21 cellular contexts compared by ENCODE assay signal in genomic region chr11:88363004-88363403, GRCh38. TPM values are rescaled to one million over a fixed set of nuclear protein-coding genes. Genes with fewer than 3 reads are reported as not detected.
DNase-seq lines count a peak whose midpoint lies in the region; ATAC-seq, FAIRE-seq and TF ChIP-seq lines count a peak whose summit lies in the region.
"Had no signal": no experiment of that assay in that cellular context is flagged by ENCODE, and none has a peak within 500 bp of the region (broad histone marks: within the 10 kb centered on the region; RNA-seq: fewer than 3 reads in every experiment).

No MANE protein-coding gene starts in this region.

- no peaks in the 10 kb centered on the region for H3K79me2 ChIP-seq in HepG2 (ENCODE audit: insufficient read depth, low read length)
- H3K79me2 ChIP-seq in K562 (ENCODE audit: control insufficient read depth, insufficient read depth, low read length): no peaks in the 10 kb centered on the region
- no peaks in the 10 kb centered on the region for H3K79me2 ChIP-seq in smooth muscle cell (ENCODE audit: low read depth)

- no TSS peak for BruUV-seq in HepG2 (replicated peaks; lab: Mats Ljungman, UMichigan)
- BruUV-seq in K562 (replicated peaks; lab: Mats Ljungman, UMichigan): no TSS peak

- H3K36me3 Mint-ChIP-seq in T-cell: no peaks in the 10 kb centered on the region
- H3K36me3 Mint-ChIP-seq in stimulated activated naive B cell treated with anti-CD40 and anti-IgM and Interleukin-4, amounts not matched to agents 10 μg/mL and 1 μg/mL and 100 μg/mL, for 72 hours: no peaks in the 10 kb centered on the region

- H3K27me3 ChIP-seq in HepG2 (ENCODE audit: control insufficient read depth in 1 of 2, insufficient read depth in 2 of 2, low read length in 2 of 2) (no peaks in the 10 kb centered on the region), right lobe of liver (no peaks in the 10 kb centered on the region), K562 (ENCODE audit: control insufficient read depth in 2 of 2, insufficient read depth in 2 of 2, low read length in 2 of 2) (no peaks in the 10 kb centered on the region), smooth muscle cell (ENCODE audit: low read depth) (no peaks in the 10 kb centered on the region)

- no peak for ATAC-seq in HepG2
- no peak for ATAC-seq in right lobe of liver
- peak; percentile 70 for ATAC-seq in K562
- ATAC-seq in T-cell (replicated peaks in 1 of 4): no peak
- ATAC-seq in stimulated activated naive B cell treated with anti-CD40 and anti-IgM and Interleukin-4, amounts not matched to agents 10 μg/mL and 1 μg/mL and 100 μg/mL, for 72 hours (replicated peaks): no peak
- ATAC-seq: A549, Right ventricle myocardium inferior had no signal

- H3K4me3 ChIP-seq in HepG2 (replicated peaks in 1 of 3; ENCODE audit: insufficient read depth in 1 of 3, low read depth in 2 of 3, low read length in 3 of 3) (no peak overlapping the region), right lobe of liver (no peak overlapping the region), K562 (no peak overlapping the region), smooth muscle cell (no peak overlapping the region)
- H3K4me3 ChIP-seq: A549, SK-N-MC had no signal

- no peaks in the 10 kb centered on the region for H3K27me3 Mint-ChIP-seq in T-cell
- no peaks in the 10 kb centered on the region for H3K27me3 Mint-ChIP-seq in stimulated activated naive B cell treated with anti-CD40 and anti-IgM and Interleukin-4, amounts not matched to agents 10 μg/mL and 1 μg/mL and 100 μg/mL, for 72 hours

- H4K20me1 ChIP-seq in HepG2 (ENCODE audit: insufficient read depth, low read length) (no peaks in the 10 kb centered on the region), K562 (replicated peaks; ENCODE audit: control insufficient read depth, insufficient read depth, low read length) (no peaks in the 10 kb centered on the region), smooth muscle cell (ENCODE audit: low read depth) (no peaks in the 10 kb centered on the region)

- 3% methylated on average over 1 of the region's 1 CpG for WGBS in HepG2 (ENCODE audit: low lambda C conversion rate)
- WGBS in right lobe of liver (ENCODE audit: insufficient coverage, low coverage, low lambda C conversion rate, missing lambda C conversion rate): 50% methylated on average over 1 of the region's 1 CpG
- 0% methylated on average over 1 of the region's 1 CpG for WGBS in K562 (ENCODE audit: insufficient coverage, low coverage, missing lambda C conversion rate)
- 39% methylated on average over 1 of the region's 1 CpG for WGBS in smooth muscle cell (ENCODE audit: low lambda C conversion rate)

- H3K4me2 ChIP-seq in HepG2 (ENCODE audit: low read depth, low read length) (no peak overlapping the region), K562 (ENCODE audit: insufficient read depth, low read length) (no peak overlapping the region), smooth muscle cell (peak overlapping the region; percentile 33)
- H3K4me2 ChIP-seq: A549 had no signal

- no peaks in the 10 kb centered on the region for H3K9me3 ChIP-seq in HepG2 (ENCODE audit: low read length)
- H3K9me3 ChIP-seq in right lobe of liver: no peaks in the 10 kb centered on the region
- H3K9me3 ChIP-seq in K562 (replicated peaks; ENCODE audit: control insufficient read depth, insufficient read depth, low read depth, low read length): no peaks in the 10 kb centered on the region
- no peaks in the 10 kb centered on the region for H3K9me3 ChIP-seq in smooth muscle cell (replicated peaks; ENCODE audit: low read depth)
- H3K9me3 ChIP-seq: A549 had no signal

- H3K9me1 ChIP-seq in K562 (ENCODE audit: control insufficient read depth, insufficient read depth, low read length): no peaks in the 10 kb centered on the region

- no peak for TF ChIP-seq CTCF in HepG2 (CRISPR knock-in tag; IDR thresholded peaks at IDR 0.05)
- TF ChIP-seq CTCF in right lobe of liver (IDR thresholded peaks at IDR 0.05): no peak
- TF ChIP-seq CTCF in K562 (IDR thresholded peaks at IDR 0.05 in 2 of 3, conservative IDR thresholded peaks at IDR 0.05 in 1 of 3; ENCODE audit: insufficient read depth in 2 of 3, low read depth in 1 of 3, low read length in 3 of 3): no peak
- TF ChIP-seq CTCF in smooth muscle cell (IDR thresholded peaks at IDR 0.05; ENCODE audit: borderline replicate concordance, insufficient read depth, poor library complexity, severe bottlenecking): no peak

- H3K27ac ChIP-seq in HepG2 (ENCODE audit: extremely low read length, insufficient read depth, low read length) (no peak overlapping the region), right lobe of liver (no peak overlapping the region), K562 (ENCODE audit: extremely low read depth, low read depth, low read length) (no peak overlapping the region), smooth muscle cell (ENCODE audit: low read depth) (peak overlapping the region; percentile 34)
- H3K27ac ChIP-seq: A549, C4-2B, HL-60, SK-N-MC had no signal

- peaks cover 4% of the 10 kb centered on the region for H3F3A ChIP-seq in smooth muscle cell (ENCODE audit: low read depth)

- DNase-seq in HepG2 (ENCODE audit: low spot score) (no peak), right lobe of liver (no peak), NCI-H69 (lab: John Stamatoyannopoulos, UW) (peak; percentile 75), K562 (ENCODE audit: extremely low read depth in 1 of 4, low spot score in 3 of 4) (no peak), smooth muscle cell (lab: John Stamatoyannopoulos, UW; ENCODE audit: unreplicated experiment) (no peak), T-cell (no peak), NCI-H2171 treated with DMSO at 0.1 percent for 48 hours (lab: John Stamatoyannopoulos, UW) (no peak)
- no peak for DNase-seq in stimulated activated naive B cell treated with anti-CD40 and anti-IgM and Interleukin-4, amounts not matched to agents 10 μg/mL and 1 μg/mL and 100 μg/mL, for 72 hours
- DNase-seq: DMS 273 treated with DMSO at 0.1 percent for 48 hours, KBM-7, NCI-H1092, NCI-H146, NCI-H2081 treated with DMSO at 0.1 percent for 48 hours, NCI-H2227 treated with DMSO at 0.1 percent for 48 hours, NCI-H526 treated with DMSO at 0.1 percent for 48 hours had no signal

- intact Hi-C loops in HepG2 (cut with micrococcal nuclease; ENCODE audit: unreplicated experiment) (no loop called here), right lobe of liver (cut with DNase I) (no loop called here), K562 (cut with micrococcal nuclease) (no loop called here)

- H3K36me3 ChIP-seq in HepG2 (replicated peaks in 1 of 2; ENCODE audit: control insufficient read depth in 1 of 2, insufficient read depth in 2 of 2, low read length in 2 of 2) (no peaks in the 10 kb centered on the region), right lobe of liver (no peaks in the 10 kb centered on the region), K562 (ENCODE audit: control insufficient read depth, insufficient read depth, low read length) (no peaks in the 10 kb centered on the region; the same call in 2 of the 3 replicates), smooth muscle cell (ENCODE audit: low read depth) (no peaks in the 10 kb centered on the region)

- H3K4me1 ChIP-seq in HepG2 (ENCODE audit: insufficient read depth, low read length) (no peaks in the 10 kb centered on the region), right lobe of liver (no peaks in the 10 kb centered on the region), K562 (replicated peaks in 1 of 2; ENCODE audit: control insufficient read depth in 2 of 2, insufficient read depth in 2 of 2, low read length in 2 of 2) (peaks cover 0 to 12% of the 10 kb centered on the region in 2 experiments; a peak in 3 of 5 replicates), smooth muscle cell (ENCODE audit: low read depth) (peaks cover 8% of the 10 kb centered on the region)

- FAIRE-seq in HepG2 (lab: Jason Lieb, UNC) (no peak), K562 (lab: Jason Lieb, UNC) (no peak)
- FAIRE-seq: A549, HTR-8/SVneo had no signal

- TF ChIP-seq POLR2A in HepG2 (IDR thresholded peaks at IDR 0.05; ENCODE audit: insufficient read depth in 1 of 2, low read depth in 2 of 2, low read length in 2 of 2) (no peak), right lobe of liver (IDR thresholded peaks at IDR 0.05) (no peak), K562 (conservative IDR thresholded peaks at IDR 0.05) (no peak)

- in situ Hi-C loops in HepG2 (cut with HindIII; ENCODE audit: extremely low pct_ligation_motif_present, low pct_unique_long_range_greater_than_20kb): no loop called here
- in situ Hi-C loops in K562 (cut with MboI): no loop called here

- TF ChIP-seq RAD21 in HepG2 (CRISPR knock-in tag; IDR thresholded peaks at IDR 0.05): no peak
- TF ChIP-seq RAD21 in K562 (CRISPR knock-in tag; conservative IDR thresholded peaks at IDR 0.05 in 1 of 2, IDR thresholded peaks at IDR 0.05 in 1 of 2): no peak

- H3K27ac Mint-ChIP-seq in T-cell: no peak overlapping the region
- H3K27ac Mint-ChIP-seq in stimulated activated naive B cell treated with anti-CD40 and anti-IgM and Interleukin-4, amounts not matched to agents 10 μg/mL and 1 μg/mL and 100 μg/mL, for 72 hours: no peak overlapping the region

- H3K4me3 Mint-ChIP-seq in T-cell: no peak overlapping the region
- H3K4me3 Mint-ChIP-seq in stimulated activated naive B cell treated with anti-CD40 and anti-IgM and Interleukin-4, amounts not matched to agents 10 μg/mL and 1 μg/mL and 100 μg/mL, for 72 hours: no peak overlapping the region

- peaks cover 34 to 44% (median 41%) of the 10 kb centered on the region in 3 donors for H3K4me1 Mint-ChIP-seq in T-cell
- H3K4me1 Mint-ChIP-seq in stimulated activated naive B cell treated with anti-CD40 and anti-IgM and Interleukin-4, amounts not matched to agents 10 μg/mL and 1 μg/mL and 100 μg/mL, for 72 hours: peaks cover 6 to 17% of the 10 kb centered on the region in 2 donors

- no peak overlapping the region for H3K9ac ChIP-seq in HepG2 (ENCODE audit: insufficient read depth, low read depth, low read length)
- H3K9ac ChIP-seq in K562 (ENCODE audit: insufficient read depth in 1 of 2, low read depth in 2 of 2, low read length in 2 of 2): no peak overlapping the region
- H3K9ac ChIP-seq in smooth muscle cell (ENCODE audit: low read depth): no peak overlapping the region

- POLR2A ChIA-PET in HepG2 (lab: Yijun Ruan, JAX) (no interaction called here), K562 (lab: Yijun Ruan, JAX) (no interaction called here), T-cell (lab: Charles Lee) (no interaction called here)

- CTCF ChIA-PET in HepG2 (lab: Yijun Ruan, JAX; ENCODE audit: low intra/inter-chr PET ratio, low total read pairs) (no interaction called here), K562 (lab: Yijun Ruan, JAX; ENCODE audit: low intra/inter-chr PET ratio) (no interaction called here), T-cell (lab: Charles Lee) (no interaction called here)

- TF ChIP-seq EP300 in HepG2 (IDR thresholded peaks at IDR 0.05; ENCODE audit: low read depth in 2 of 2, low read length in 2 of 2): no peak
- TF ChIP-seq EP300 in HepG2 (CRISPR knock-in tag; IDR thresholded peaks at IDR 0.05; ENCODE audit: borderline replicate concordance): no peak
- no peak for TF ChIP-seq EP300 in K562 (IDR thresholded peaks at IDR 0.05; ENCODE audit: low read length)

- H3K9me3 Mint-ChIP-seq in T-cell: no peaks in the 10 kb centered on the region
- H3K9me3 Mint-ChIP-seq in stimulated activated naive B cell treated with anti-CD40 and anti-IgM and Interleukin-4, amounts not matched to agents 10 μg/mL and 1 μg/mL and 100 μg/mL, for 72 hours: no peaks in the 10 kb centered on the region

- H2AFZ ChIP-seq in HepG2 (ENCODE audit: low read length): no peak overlapping the region
- no peak overlapping the region for H2AFZ ChIP-seq in K562 (ENCODE audit: low read depth, low read length)
- no peak overlapping the region for H2AFZ ChIP-seq in smooth muscle cell (ENCODE audit: low read depth)

RNA-seq across cellular contexts. Expression of gene CTSC, which starts 25.5 kb away (rescaled TPM):
- 69.3 and 144 TPM in 2 replicates for total RNA-seq in HepG2 (2016; rRNA removed; fragmentation: Illumina TruSeq; extraction: Trizol)
- total RNA-seq in HepG2 (2016; cell fraction: cytosol; rRNA removed; fragmentation: Illumina TruSeq; extraction: Trizol; ENCODE audit: low read depth): 10.1 and 12.6 TPM in 2 replicates
- total RNA-seq in HepG2 (2016; cell fraction: insoluble cytoplasmic fraction; rRNA removed; fragmentation: Illumina TruSeq; extraction: Trizol): 73.3 and 148 TPM in 2 replicates
- total RNA-seq in HepG2 (2016; cell fraction: membrane; rRNA removed; fragmentation: Illumina TruSeq; extraction: Trizol): 17.2 and 21.5 TPM in 2 replicates
- total RNA-seq in HepG2 (2016; cell fraction: nucleus; rRNA removed; fragmentation: Illumina TruSeq; extraction: Trizol): 143 and 153 TPM in 2 replicates
- polyA plus RNA-seq in HepG2 (2011; rRNA removed): 151 and 210 TPM in 2 replicates
- 144 and 152 TPM in 2 replicates for polyA plus RNA-seq in HepG2 (2011; cell fraction: cytosol; rRNA removed)
- 49.6 and 56.2 TPM in 2 replicates for polyA plus RNA-seq in HepG2 (2011; cell fraction: nucleus; rRNA removed)
- polyA plus RNA-seq in HepG2 (2012): 102 and 112 TPM in 2 replicates
- polyA plus RNA-seq in HepG2 (2016; cell fraction: cytosol; fragmentation: Illumina TruSeq; extraction: Trizol; ENCODE audit: low read depth): 12.9 TPM in 2 replicates
- 79.7 and 80.7 TPM in 2 replicates for polyA plus RNA-seq in HepG2 (2016; cell fraction: insoluble cytoplasmic fraction; fragmentation: Illumina TruSeq; extraction: Trizol; ENCODE audit: low read depth)
- 19.3 and 20.8 TPM in 2 replicates for polyA plus RNA-seq in HepG2 (2016; cell fraction: membrane; fragmentation: Illumina TruSeq; extraction: Trizol; ENCODE audit: low read depth)
- polyA plus RNA-seq in HepG2 (2016; cell fraction: nucleus; fragmentation: Illumina TruSeq; extraction: Trizol; ENCODE audit: insufficient read depth, low read depth): 187 and 211 TPM in 2 replicates
- polyA minus RNA-seq in HepG2 (2011; rRNA and poly(A)+ RNA removed; ENCODE audit: low replicate concordance): 63.5 and 157 TPM in 2 replicates
- polyA minus RNA-seq in HepG2 (2011; cell fraction: cytosol; rRNA and poly(A)+ RNA removed): 116 and 179 TPM in 2 replicates
- 87.6 and 93.5 TPM in 2 replicates for polyA minus RNA-seq in HepG2 (2011; cell fraction: nucleus; rRNA and poly(A)+ RNA removed)
- 10 to 100 TPM; 20.1 to 68.0 (median 42.8) TPM for total RNA-seq in right lobe of liver
- total RNA-seq in K562 (2011; cell fraction: chromatin; rRNA removed; ENCODE audit: low replicate concordance): 294 and 379 TPM in 2 replicates
- total RNA-seq in K562 (2011; cell fraction: nucleolus; rRNA removed): 320 and 363 TPM in 2 replicates
- 387 and 390 TPM in 2 replicates for total RNA-seq in K562 (2011; cell fraction: nucleoplasm; rRNA removed)
- 113 and 115 TPM in 2 replicates for total RNA-seq in K562 (2014; rRNA removed)
- total RNA-seq in K562 (2014; rRNA removed; fragmentation: Illumina TruSeq; extraction: Trizol): 187 and 206 TPM in 2 replicates
- 201 and 205 TPM in 2 replicates for total RNA-seq in K562 (2015; rRNA removed; fragmentation: Illumina TruSeq; extraction: Trizol)
- 162 and 170 TPM in 2 replicates for total RNA-seq in K562 (2021)
- polyA plus RNA-seq in K562 (2011; rRNA removed): 148 and 304 TPM in 2 replicates
- 120 and 135 TPM in 2 replicates for polyA plus RNA-seq in K562 (2011; cell fraction: cytosol; rRNA removed)
- polyA plus RNA-seq in K562 (2011; cell fraction: nucleus; rRNA removed): 81.1 and 102 TPM in 2 replicates
- polyA plus RNA-seq in K562 (2012): 217 and 283 TPM in 2 replicates
- 148 and 160 TPM in 2 replicates for polyA plus RNA-seq in K562 (2014; fragmentation: Illumina TruSeq; extraction: Trizol)
- polyA plus RNA-seq in K562 (2014; fragmentation: Nextera tagmentation; extraction: Ambion mirVana): 100 to 1,000 TPM; 350 to 403 TPM
- polyA plus RNA-seq in K562 (2014; rRNA removed): 137 and 141 TPM in 2 replicates
- polyA minus RNA-seq in K562 (2011; rRNA and poly(A)+ RNA removed): 161 and 254 TPM in 2 replicates
- 100 and 143 TPM in 2 replicates for polyA minus RNA-seq in K562 (2011; cell fraction: cytosol; rRNA and poly(A)+ RNA removed)
- polyA minus RNA-seq in K562 (2011; cell fraction: nucleus; rRNA and poly(A)+ RNA removed): 156 and 191 TPM in 2 replicates
- total RNA-seq in smooth muscle cell: 79.0 and 91.8 TPM in 2 replicates
- 74.3 and 81.1 TPM in 2 replicates for polyA plus RNA-seq in smooth muscle cell
- total RNA-seq in T-cell: 10 to 100 TPM; 42.7 to 64.5 (median 56.1) TPM

Comparison
In these comparisons a context has a peak if more than half of its experiments do, and no peak if none do; other contexts are left out.
1. Of the 241 proteins assayed by ChIP-seq in both HepG2 and K562: peak only in HepG2: ZNF12; only in K562: none; in both: none; in neither: 238; mixed calls (peak in some experiments, not most) for 2.